8 cellular contexts compared by ENCODE assay signal in genomic region chr17:27332052-27332403, GRCh38. TPM values are rescaled to one million over a fixed set of nuclear protein-coding genes. Genes with fewer than 3 reads are reported as not detected.
DNase-seq lines count a peak whose midpoint lies in the region; ATAC-seq and TF ChIP-seq lines count a peak whose summit lies in the region.

No MANE protein-coding gene starts in this region.

- H3K9me3 ChIP-seq in right lobe of liver = no peaks in the 10 kb centered on the region
- H3K9me3 ChIP-seq in suprapubic skin = no peaks in the 10 kb centered on the region
- no peaks in the 10 kb centered on the region for H3K9me3 ChIP-seq in osteoblast (ENCODE audit: low read depth, low read length)

- no peak overlapping the region for H2AFZ ChIP-seq in osteoblast (ENCODE audit: low read length)

- H3K4me3 ChIP-seq in right lobe of liver (no peak overlapping the region), suprapubic skin (peak overlapping the region; percentile 47), osteoblast (ENCODE audit: insufficient read depth, low read length) (no peak overlapping the region)

- no peaks in the 10 kb centered on the region for H3K9me3 Mint-ChIP-seq in activated CD4-positive, alpha-beta T cell treated with anti-CD3 and anti-CD28 coated beads for 36 hours (ENCODE audit: low read depth)
- no peaks in the 10 kb centered on the region for H3K9me3 Mint-ChIP-seq in activated naive CD8-positive, alpha-beta T cell (ENCODE audit: low read depth)

- H3K4me2 ChIP-seq in osteoblast (ENCODE audit: insufficient read depth, low read length) = no peak overlapping the region

- 45% methylated on average over 3 of the region's 3 CpGs for WGBS in right lobe of liver (ENCODE audit: insufficient coverage, low coverage, low lambda C conversion rate, missing lambda C conversion rate)
- 73% methylated on average over 3 of the region's 3 CpGs for WGBS in suprapubic skin

- POLR2A ChIA-PET in activated CD4-positive, alpha-beta T cell treated with anti-CD3 and anti-CD28 coated beads for 36 hours (lab: Charles Lee) = no interaction called here

- DNase-seq in activated CD4-positive, alpha-beta T cell treated with anti-CD3 and anti-CD28 coated beads for 36 hours = no peak
- no peak for DNase-seq in activated CD4-positive, alpha-beta T cell treated with anti-CD3 and anti-CD28 coated beads, Interleukin-2, amount 50 U/mL, for 1 hour
- DNase-seq in right lobe of liver (no peak), suprapubic skin (ENCODE audit: low spot score in 2 of 2) (no peak), NCI-H1105 treated with DMSO at 0.1 percent for 48 hours (lab: John Stamatoyannopoulos, UW) (no peak), osteoblast (ENCODE audit: insufficient read length, low spot score, missing footprints) (no peak), NCI-H2196 treated with DMSO at 0.1 percent for 48 hours (lab: John Stamatoyannopoulos, UW; ENCODE audit: unreplicated experiment) (no peak)

- TF ChIP-seq EP300 in suprapubic skin (IDR thresholded peaks at IDR 0.05) = no peak

- no peaks in the 10 kb centered on the region for H3K79me2 ChIP-seq in osteoblast (ENCODE audit: insufficient read depth, low read length)

- peaks cover 18% of the 10 kb centered on the region for H3K4me1 Mint-ChIP-seq in activated CD4-positive, alpha-beta T cell treated with anti-CD3 and anti-CD28 coated beads for 36 hours
- peaks cover 23% of the 10 kb centered on the region for H3K4me1 Mint-ChIP-seq in activated naive CD8-positive, alpha-beta T cell (ENCODE audit: low read depth)

- TF ChIP-seq POLR2A in right lobe of liver (IDR thresholded peaks at IDR 0.05) (no peak), suprapubic skin (IDR thresholded peaks at IDR 0.05) (no peak)

- no peak for ATAC-seq in activated CD4-positive, alpha-beta T cell treated with anti-CD3 and anti-CD28 coated beads for 36 hours
- ATAC-seq in right lobe of liver = no peak

- no peaks in the 10 kb centered on the region for H4K20me1 ChIP-seq in osteoblast (ENCODE audit: insufficient read depth, low read length)

- H3K36me3 ChIP-seq in right lobe of liver (no peaks in the 10 kb centered on the region), suprapubic skin (no peaks in the 10 kb centered on the region), osteoblast (ENCODE audit: insufficient read depth, low read length) (no peaks in the 10 kb centered on the region)

- H3K27me3 ChIP-seq in right lobe of liver (no peaks in the 10 kb centered on the region), suprapubic skin (no peaks in the 10 kb centered on the region), osteoblast (ENCODE audit: insufficient read depth, low read length) (no peaks in the 10 kb centered on the region)

- peak overlapping the region; percentile 52 for H3K27ac Mint-ChIP-seq in activated CD4-positive, alpha-beta T cell treated with anti-CD3 and anti-CD28 coated beads for 36 hours
- no peak overlapping the region for H3K27ac Mint-ChIP-seq in activated naive CD8-positive, alpha-beta T cell

- no peak overlapping the region for H3K4me3 Mint-ChIP-seq in activated CD4-positive, alpha-beta T cell treated with anti-CD3 and anti-CD28 coated beads for 36 hours
- peak overlapping the region; percentile 78 for H3K4me3 Mint-ChIP-seq in activated naive CD8-positive, alpha-beta T cell

- H3K27me3 Mint-ChIP-seq in activated CD4-positive, alpha-beta T cell treated with anti-CD3 and anti-CD28 coated beads for 36 hours = no peaks in the 10 kb centered on the region
- peaks cover 1% of the 10 kb centered on the region for H3K27me3 Mint-ChIP-seq in activated naive CD8-positive, alpha-beta T cell

- CTCF ChIA-PET in activated CD4-positive, alpha-beta T cell treated with anti-CD3 and anti-CD28 coated beads for 36 hours (lab: Charles Lee) = interaction anchor here (1.0 to 5.5 kb wide), 3 partner anchors 30 to 95 kb away, joined by 3 to 120 read pairs (median 4); no protein-coding TSS in a partner anchor

- H3K36me3 Mint-ChIP-seq in activated CD4-positive, alpha-beta T cell treated with anti-CD3 and anti-CD28 coated beads for 36 hours (ENCODE audit: low read depth) = no peaks in the 10 kb centered on the region
- H3K36me3 Mint-ChIP-seq in activated naive CD8-positive, alpha-beta T cell = no peaks in the 10 kb centered on the region

- intact Hi-C loops in activated CD4-positive, alpha-beta T cell treated with anti-CD3 and anti-CD28 coated beads for 36 hours (cut with DNase I, micrococcal nuclease) = loop anchor here (1.0 to 2.0 kb wide), 9 partner anchors 21 to 212 kb away; partner anchors contain the start of genes KSR1 (in 1 of the 2) and WSB1 (in 1 of the 2)
- intact Hi-C loops in right lobe of liver (cut with DNase I) = loop anchor here in 1 of 2 donors (5.0 kb wide), 1 partner anchor 90 kb away; no protein-coding TSS in a partner anchor

- H3K4me1 ChIP-seq in right lobe of liver (peaks cover 0 to 7% (median 0%) of the 10 kb centered on the region in 4 donors), suprapubic skin (peaks cover 26% of the 10 kb centered on the region), osteoblast (ENCODE audit: insufficient read depth, low read length) (peaks cover 3% of the 10 kb centered on the region)

- H3K27ac ChIP-seq in right lobe of liver (peak overlapping the region; percentile 87 to 92 (median 90)), suprapubic skin (peak overlapping the region; percentile 78), osteoblast (ENCODE audit: low read depth, low read length) (no peak overlapping the region)

- no peak for TF ChIP-seq CTCF in right lobe of liver (IDR thresholded peaks at IDR 0.05)
- TF ChIP-seq CTCF in suprapubic skin (IDR thresholded peaks at IDR 0.05) = no peak
- TF ChIP-seq CTCF in osteoblast (IDR thresholded peaks at IDR 0.05; ENCODE audit: extremely low read depth, low read depth, low read length) = no peak

RNA-seq across cellular contexts. Expression of gene WSB1, which starts 38.1 kb away (rescaled TPM):
- total RNA-seq in activated CD4-positive, alpha-beta T cell treated with anti-CD3 and anti-CD28 coated beads for 36 hours = 100 to 1,000 TPM; 145 to 190 TPM
- 10 to 100 TPM; 28.3 to 97.6 (median 35.0) TPM for total RNA-seq in right lobe of liver
- 100 to 1,000 TPM in 1 of 4 donors, 10 to 100 TPM in 3; 38.5 to 206 (median 57.2) TPM for total RNA-seq in suprapubic skin
- 158 and 177 TPM in 2 replicates for total RNA-seq in osteoblast
